In genomic region chr14:66649515-66649914, GRCh38 we compare ENCODE assay signal across 10 cellular contexts.
DNase-seq lines count a peak whose midpoint lies in the region; ATAC-seq, FAIRE-seq and TF ChIP-seq lines count a peak whose summit lies in the region.
"Had no signal": no experiment of that assay in that cellular context is flagged by ENCODE, and none has a peak within 500 bp of the region (broad histone marks: within the 10 kb centered on the region; RNA-seq: fewer than 3 reads in every experiment).

No MANE protein-coding gene starts in this region.

- no peak overlapping the region for H3K27ac ChIP-seq in sigmoid colon

- peaks cover 0 to 13% (median 4%) of the 10 kb centered on the region in 4 donors for H3K4me1 ChIP-seq in sigmoid colon

- no peak for DNase-seq in activated CD4-positive, CD25-positive, alpha-beta regulatory T cell (lab: John Stamatoyannopoulos, UW)
- DNase-seq in Jurkat, Clone E6-1 (ENCODE audit: low read depth, low spot score): peak; percentile 79
- DNase-seq in sigmoid colon: no peak
- DNase-seq in lower leg skin (ENCODE audit: low spot score in 2 of 2): no peak
- no peak for DNase-seq in SKM-1 (lab: John Stamatoyannopoulos, UW; ENCODE audit: unreplicated experiment)
- DNase-seq: hypothalamus had no signal

- H3K9me3 ChIP-seq in sigmoid colon: no peaks in the 10 kb centered on the region

- no peaks in the 10 kb centered on the region for H3K36me3 ChIP-seq in sigmoid colon

- no peaks in the 10 kb centered on the region for H3K27me3 ChIP-seq in sigmoid colon

- TF ChIP-seq POLR2A in sigmoid colon (IDR thresholded peaks at IDR 0.05) (no peak), lower leg skin (IDR thresholded peaks at IDR 0.05) (no peak)

- 60 to 80% methylated on average over 3 of the region's 3 CpGs for WGBS in sigmoid colon, 2 donors
- 86% methylated on average over 3 of the region's 3 CpGs for WGBS in lower leg skin, 2 donors

- no peak for TF ChIP-seq CTCF in sigmoid colon (IDR thresholded peaks at IDR 0.05)
- no peak for TF ChIP-seq CTCF in lower leg skin (IDR thresholded peaks at IDR 0.05)

- TF ChIP-seq EP300 in sigmoid colon (IDR thresholded peaks at IDR 0.05): no peak

- ATAC-seq in activated CD4-positive, CD25-positive, alpha-beta regulatory T cell treated with anti-CD3 and anti-CD28 coated beads, Interleukin-2, amount 50 U/mL, for 24 hours: peak; percentile 74 to 81
- ATAC-seq in GM21786 (IDR thresholded peaks at IDR 0.05; ENCODE audit: unreplicated experiment): peak; percentile 71

- FAIRE-seq in islet of Langerhans (lab: Jason Lieb, UNC): peak; percentile 38
- FAIRE-seq: A204.1 had no signal

- H3K4me3 ChIP-seq in Jurkat, Clone E6-1 (ENCODE audit: low read length): no peak overlapping the region
- H3K4me3 ChIP-seq in sigmoid colon: no peak overlapping the region
- H3K4me3 ChIP-seq in lower leg skin (ENCODE audit: low read depth, poor library complexity, severe bottlenecking): no peak overlapping the region

- intact Hi-C loops in sigmoid colon (cut with DNase I) (no loop called here), lower leg skin (cut with DNase I; ENCODE audit: low total_unique reads) (no loop called here)
